ENCODE assay signal across 19 cellular contexts in genomic region chr4:8856835-8857590, GRCh38. TPM values are rescaled to one million over a fixed set of nuclear protein-coding genes. Genes with fewer than 3 reads are reported as not detected.
DNase-seq lines count a peak whose midpoint lies in the region; ATAC-seq and TF ChIP-seq lines count a peak whose summit lies in the region.
"Had no signal": no experiment of that assay in that cellular context is flagged by ENCODE, and none has a peak within 500 bp of the region (broad histone marks: within the 10 kb centered on the region; RNA-seq: fewer than 3 reads in every experiment).

No MANE protein-coding gene starts in this region.

- intact Hi-C loops in natural killer cell (cut with micrococcal nuclease), result no loop called here

- H3K36me3 Mint-ChIP-seq in activated naive CD8-positive, alpha-beta T cell, result no peaks in the 10 kb centered on the region
- no peaks in the 10 kb centered on the region for H3K36me3 Mint-ChIP-seq in activated naive CD8-positive, alpha-beta T cell treated with anti-CD3 and anti-CD28 coated beads for 36 hours
- H3K36me3 Mint-ChIP-seq in brain, result no peaks in the 10 kb centered on the region
- peaks cover 9% of the 10 kb centered on the region for H3K36me3 Mint-ChIP-seq in natural killer cell
- H3K36me3 Mint-ChIP-seq in osteocyte (ENCODE audit: unreplicated experiment), result no peaks in the 10 kb centered on the region

- peak overlapping the region; percentile 57 for H3K4me3 Mint-ChIP-seq in activated naive CD8-positive, alpha-beta T cell
- H3K4me3 Mint-ChIP-seq in activated naive CD8-positive, alpha-beta T cell treated with anti-CD3 and anti-CD28 coated beads for 36 hours, result no peak overlapping the region
- peak overlapping the region; percentile 0 to 61 (median 50) for H3K4me3 Mint-ChIP-seq in brain
- H3K4me3 Mint-ChIP-seq in natural killer cell, result peak overlapping the region; percentile 76
- H3K4me3 Mint-ChIP-seq in osteocyte (ENCODE audit: unreplicated experiment), result no peak overlapping the region
- H3K4me3 Mint-ChIP-seq: dendritic cell treated with granulocyte-macrophage colony-stimulating factor and Interleukin-4, amounts not matched to agents 40 ng/mL and 50 ng/mL, for 4 days had no signal

- 4 to 10% methylated on average over 25 to 47 of the region's 50 CpGs for WGBS in upper lobe of left lung, 2 donors

- H3K27ac Mint-ChIP-seq in activated naive CD8-positive, alpha-beta T cell, result peak overlapping the region; percentile 46
- no peak overlapping the region for H3K27ac Mint-ChIP-seq in activated naive CD8-positive, alpha-beta T cell treated with anti-CD3 and anti-CD28 coated beads for 36 hours
- no peak overlapping the region for H3K27ac Mint-ChIP-seq in brain
- H3K27ac Mint-ChIP-seq in natural killer cell, result no peak overlapping the region
- H3K27ac Mint-ChIP-seq in osteocyte (ENCODE audit: unreplicated experiment), result no peak overlapping the region
- H3K27ac Mint-ChIP-seq: dendritic cell treated with granulocyte-macrophage colony-stimulating factor and Interleukin-4, amounts not matched to agents 40 ng/mL and 50 ng/mL, for 4 days had no signal

- no peak for TF ChIP-seq POLR2A in upper lobe of left lung (IDR thresholded peaks at IDR 0.05)

- in situ Hi-C loops in HAP-1 (cut with MboI; ENCODE audit: low sequenced_read_pairs), result no loop called here

- H3K4me1 ChIP-seq in upper lobe of left lung (peaks cover 5 to 48% (median 26%) of the 10 kb centered on the region in 4 donors), HAP-1 (no peaks in the 10 kb centered on the region)

- H3K27me3 Mint-ChIP-seq in activated naive CD8-positive, alpha-beta T cell, result peaks cover 27% of the 10 kb centered on the region
- peaks cover 75% of the 10 kb centered on the region for H3K27me3 Mint-ChIP-seq in activated naive CD8-positive, alpha-beta T cell treated with anti-CD3 and anti-CD28 coated beads for 36 hours
- H3K27me3 Mint-ChIP-seq in brain (peaks cover 96% of the 10 kb centered on the region), natural killer cell (ENCODE audit: low read depth in 2 of 2) (peaks cover 34 to 36% of the 10 kb centered on the region in 2 donors), osteocyte (ENCODE audit: unreplicated experiment) (peaks cover 56% of the 10 kb centered on the region)

- TF ChIP-seq CTCF in brain (conservative IDR thresholded peaks at IDR 0.05) (no peak), natural killer cell (IDR thresholded peaks at IDR 0.05) (no peak), upper lobe of left lung (IDR thresholded peaks at IDR 0.05) (no peak), osteocyte (IDR thresholded peaks at IDR 0.05) (no peak)

- H3K4me1 Mint-ChIP-seq in activated naive CD8-positive, alpha-beta T cell (ENCODE audit: low read depth), result peaks cover 12% of the 10 kb centered on the region
- no peaks in the 10 kb centered on the region for H3K4me1 Mint-ChIP-seq in activated naive CD8-positive, alpha-beta T cell treated with anti-CD3 and anti-CD28 coated beads for 36 hours
- H3K4me1 Mint-ChIP-seq in brain (peaks cover 21% of the 10 kb centered on the region), natural killer cell (peaks cover 7 to 13% of the 10 kb centered on the region in 2 donors), osteocyte (ENCODE audit: unreplicated experiment) (peaks cover 6% of the 10 kb centered on the region)

- ATAC-seq in natural killer cell (peak in 2 of 3 donors; percentile 25 to 62), upper lobe of left lung (ENCODE audit: low FRiP score in 2 of 2) (no peak)

- DNase-seq in activated naive CD8-positive, alpha-beta T cell treated with anti-CD3 and anti-CD28 coated beads for 36 hours, result no peak
- DNase-seq in natural killer cell (no peak), upper lobe of left lung (no peak), SW480 (ENCODE audit: low spot score) (no peak), osteocyte (ENCODE audit: extremely low spot score, unreplicated experiment) (no peak), HAP-1 (ENCODE audit: low spot score in 2 of 2) (no peak)
- DNase-seq: AML-193, HCEC 1CT, NCI-H1105, NCI-H446 treated with DMSO at 0.1 percent for 48 hours, uterus had no signal

- H3K27me3 ChIP-seq in upper lobe of left lung, result peaks cover 0 to 62% (median 31%) of the 10 kb centered on the region in 4 donors
- H3K27me3 ChIP-seq in HAP-1 (ENCODE audit: low read depth), result peaks cover 75% of the 10 kb centered on the region

- H3K4me3 ChIP-seq in upper lobe of left lung (peak overlapping the region in 3 of 4 donors; percentile 16 to 40 (median 27)), HAP-1 (no peak overlapping the region)
- H3K4me3 ChIP-seq: uterus had no signal

- TF ChIP-seq EP300 in upper lobe of left lung (IDR thresholded peaks at IDR 0.05), result no peak

- H3K9me3 Mint-ChIP-seq in activated naive CD8-positive, alpha-beta T cell (ENCODE audit: low read depth), result no peaks in the 10 kb centered on the region
- H3K9me3 Mint-ChIP-seq in activated naive CD8-positive, alpha-beta T cell treated with anti-CD3 and anti-CD28 coated beads for 36 hours, result no peaks in the 10 kb centered on the region
- H3K9me3 Mint-ChIP-seq in brain (peaks cover 0 to 6% (median 0%) of the 10 kb centered on the region in 5 experiments), natural killer cell (no peaks in the 10 kb centered on the region), osteocyte (ENCODE audit: unreplicated experiment) (no peaks in the 10 kb centered on the region)
- H3K9me3 Mint-ChIP-seq: dendritic cell treated with granulocyte-macrophage colony-stimulating factor and Interleukin-4, amounts not matched to agents 40 ng/mL and 50 ng/mL, for 4 days had no signal

- H3K9me3 ChIP-seq in upper lobe of left lung, result peaks cover 0 to 7% (median 4%) of the 10 kb centered on the region in 4 donors
- H3K9me3 ChIP-seq in HAP-1, result no peaks in the 10 kb centered on the region
- H3K9me3 ChIP-seq: uterus had no signal

- no peak overlapping the region for H3K27ac ChIP-seq in upper lobe of left lung
- H3K27ac ChIP-seq: uterus had no signal

- H3K36me3 ChIP-seq in upper lobe of left lung (no peaks in the 10 kb centered on the region), HAP-1 (replicated peaks) (no peaks in the 10 kb centered on the region)
- H3K36me3 ChIP-seq: uterus had no signal

RNA-seq across cellular contexts. Expression of gene HMX1, which starts 14.6 kb away (rescaled TPM):
- not detected for total RNA-seq in activated naive CD8-positive, alpha-beta T cell treated with anti-CD3 and anti-CD28 coated beads for 36 hours
- not detected for polyA plus RNA-seq in brain (ENCODE audit: insufficient read depth, low read depth, low replicate concordance)
- total RNA-seq in natural killer cell (not detected), upper lobe of left lung (not detected), osteocyte (3.2 and 3.5 TPM in 2 replicates)
- total RNA-seq: HT1080; skeletal muscle tissue; T-helper 2 cell treated with Interferon-gamma antibody and Interleukin-4, amounts not matched to agents 100 ng/mL and 5 ng/mL, for 36 hours had no signal
- polyA plus RNA-seq: adipose tissue, keratinocyte had no signal

Comparison
In these comparisons a context has a peak if more than half of its experiments do, and no peak if none do; other contexts are left out.
1. H3K4me3 Mint-ChIP-seq: peak in activated naive CD8-positive, alpha-beta T cell (single experiment), brain (5 of 5) and natural killer cell (single experiment); none in activated naive CD8-positive, alpha-beta T cell treated with anti-CD3 and anti-CD28 coated beads for 36 hours (single experiment) and osteocyte (single experiment).
2. ATAC-seq: peak in natural killer cell (2 of 3); none in upper lobe of left lung (0 of 2).